In the genomic region with DNA sequence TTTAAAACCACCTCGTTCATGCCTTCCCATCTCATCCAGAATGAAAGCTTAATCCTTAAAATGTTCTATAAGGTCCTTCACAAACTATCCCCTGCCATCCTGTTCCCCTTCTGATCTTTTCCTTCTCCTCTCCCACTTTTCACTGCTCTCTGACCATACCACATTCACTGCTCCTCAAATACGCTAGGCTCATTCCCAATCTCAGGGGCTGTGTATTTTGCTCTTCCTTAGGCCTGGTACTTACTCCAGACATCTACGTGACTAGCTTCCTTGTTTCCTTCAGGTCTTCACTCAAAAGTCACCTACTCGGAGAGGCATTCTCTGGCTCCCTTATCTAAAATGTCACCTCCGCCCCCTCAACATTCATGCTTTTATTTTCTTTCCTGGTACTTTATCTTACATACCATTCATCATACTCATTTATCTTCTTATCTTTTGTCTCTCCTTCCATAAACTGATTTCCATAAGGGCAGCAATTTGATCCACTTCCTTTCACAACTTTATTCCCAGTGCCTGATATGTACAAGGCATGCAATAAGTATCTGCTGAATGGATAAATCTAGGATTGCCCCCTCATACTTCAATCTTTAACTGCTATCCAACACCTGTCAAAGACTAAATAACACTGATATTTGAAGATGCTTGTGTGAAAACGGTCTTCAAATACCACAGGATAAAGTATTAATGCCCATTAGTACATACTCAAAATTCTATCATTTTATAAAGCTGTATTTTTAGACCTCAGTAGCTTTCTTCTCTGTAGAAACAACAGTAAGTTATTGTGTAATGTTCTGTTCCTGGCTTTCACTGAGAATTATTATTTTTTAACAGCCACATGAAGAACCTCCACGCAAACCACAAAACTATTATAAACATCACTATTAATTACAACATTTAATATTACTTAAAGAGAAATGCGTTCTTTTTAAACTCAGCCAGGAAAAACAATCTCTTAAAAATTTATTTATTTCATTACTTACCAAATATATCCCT, we compare ENCODE assay signal across 1 cellular context.
TF ChIP-seq lines count a peak whose summit lies in the region.

No MANE protein-coding gene starts in this region.

TF ChIP-seq in HEK293T, 16 proteins besides CTCF, POLR2A, EP300 and RAD21 (continued from another document):
- no peak for TF ChIP-seq FOXA1 (IDR thresholded peaks at IDR 0.05)
- no peak for TF ChIP-seq LEF1 (IDR thresholded peaks at IDR 0.05; ENCODE audit: borderline replicate concordance)
- TF ChIP-seq HDGF (IDR thresholded peaks at IDR 0.05; ENCODE audit: borderline replicate concordance): no peak
- no peak for TF ChIP-seq NFRKB (IDR thresholded peaks at IDR 0.05)
- no peak for TF ChIP-seq L3MBTL2 (conservative IDR thresholded peaks at IDR 0.05)
- TF ChIP-seq FOXK2 (IDR thresholded peaks at IDR 0.05): no peak
TF ChIP-seq in HEK293T: peak in this region for 0.
